Comparison of ENCODE assay signal across 13 cellular contexts in genomic region chr11:33045551-33046255, GRCh38. TPM values are rescaled to one million over a fixed set of nuclear protein-coding genes. Genes with fewer than 3 reads are reported as not detected.
DNase-seq lines count a peak whose midpoint lies in the region; ATAC-seq, FAIRE-seq and TF ChIP-seq lines count a peak whose summit lies in the region.
"Had no signal": no experiment of that assay in that cellular context is flagged by ENCODE, and none has a peak within 500 bp of the region (broad histone marks: within the 10 kb centered on the region; RNA-seq: fewer than 3 reads in every experiment).

No MANE protein-coding gene starts in this region.

- H3K4me1 ChIP-seq in A549, result peaks cover 97% of the 10 kb centered on the region

- H3K9me3 ChIP-seq in A549, result no peaks in the 10 kb centered on the region
- H3K9me3 ChIP-seq in SK-N-MC (ENCODE audit: low read depth, low read length), result no peaks in the 10 kb centered on the region
- H3K9me3 ChIP-seq: gastroesophageal sphincter had no signal

- peaks cover 10% of the 10 kb centered on the region; the same call in 1 of the 2 replicates for H3K36me3 ChIP-seq in SK-N-MC (ENCODE audit: insufficient read depth, low read length)

- no peak for TF ChIP-seq RAD21 in A549 (conservative IDR thresholded peaks at IDR 0.05 in 1 of 2, IDR thresholded peaks at IDR 0.05 in 1 of 2)

- 64% methylated on average over 8 of the region's 8 CpGs for WGBS in A549 (ENCODE audit: missing lambda C conversion rate)

- TF ChIP-seq POLR2A in A549 (IDR thresholded peaks at IDR 0.05; ENCODE audit: low read length), result no peak

- peak overlapping the region; percentile 70 for H3K4me2 ChIP-seq in A549

- CTCF ChIA-PET in A549 (lab: Yijun Ruan, JAX), result interaction anchor here (1.4 to 8.5 kb wide), 4 partner anchors 10 to 86 kb away, joined by 4 to 76 read pairs (median 9); no protein-coding TSS in a partner anchor

- peak overlapping the region; percentile 91 to 96 for H3K27ac ChIP-seq in A549
- peak overlapping the region; percentile 93 for H3K27ac ChIP-seq in SK-N-MC
- H3K27ac ChIP-seq: gastroesophageal sphincter had no signal

- FAIRE-seq in A549 (lab: Jason Lieb, UNC), result no peak

- POLR2A ChIA-PET in A549 (lab: Yijun Ruan, JAX), result interaction anchor here (1.4 to 2.0 kb wide), 2 partner anchors 15 to 20 kb away, joined by 3 to 6 read pairs; no protein-coding TSS in a partner anchor

- H3K4me3 ChIP-seq in A549 (no peak overlapping the region), SK-N-MC (peak overlapping the region; percentile 40)
- H3K4me3 ChIP-seq: gastroesophageal sphincter, skin epidermis had no signal

- ATAC-seq in A549 (peak in 1 of 2 experiments; percentile 69; a peak in 3 of 6 replicates), GM18858 (IDR thresholded peaks at IDR 0.05; ENCODE audit: unreplicated experiment) (no peak)
- ATAC-seq: gastroesophageal sphincter; stimulated activated naive CD8-positive, alpha-beta T cell treated with anti-CD3 and anti-CD28 coated beads, Interleukin-15, amount 100 ng/mL, for 72 hours had no signal

- no peak overlapping the region for H3K9ac ChIP-seq in SK-N-MC (ENCODE audit: insufficient read length)

- DNase-seq in A549 (ENCODE audit: low read depth in 1 of 2, low spot score in 1 of 2), result peak in 1 of 2 experiments; percentile 86
- peak; percentile 30 for DNase-seq in HT-29 (ENCODE audit: low spot score)
- DNase-seq in SK-N-MC (ENCODE audit: low read depth, low spot score), result no peak
- DNase-seq in glomerular visceral epithelial cell (ENCODE audit: extremely low spot score), result peak; percentile 51
- no peak for DNase-seq in RKO (ENCODE audit: low spot score)
- no peak for DNase-seq in KG1 (lab: John Stamatoyannopoulos, UW)
- DNase-seq in activated T-cell treated with anti-CD3 and anti-CD28 coated beads for 4 hours, result no peak
- DNase-seq: activated B cell treated with CpG ODN at 0.5 μM for 24 hours; nucleus accumbens; stimulated activated naive CD8-positive, alpha-beta T cell treated with anti-CD3 and anti-CD28 coated beads, Interleukin-15, amount 100 ng/mL, for 72 hours had no signal

- no peak for TF ChIP-seq EP300 in A549 (IDR thresholded peaks at IDR 0.05)

- TF ChIP-seq CTCF in A549 (IDR thresholded peaks at IDR 0.05), result no peak

TF ChIP-seq in A549, 52 proteins besides CTCF, POLR2A, EP300 and RAD21:
- TF ChIP-seq MAFK (IDR thresholded peaks at IDR 0.05; ENCODE audit: partially characterized antibody) (no peak), RCOR1 (IDR thresholded peaks at IDR 0.05; ENCODE audit: low read depth, low read length) (no peak), HOXB5 (CRISPR knock-in tag; IDR thresholded peaks at IDR 0.05) (no peak), GATA3 (IDR thresholded peaks at IDR 0.05; ENCODE audit: borderline replicate concordance) (peak; percentile 29; the same call in 1 of the 2 replicates), JUNB (IDR thresholded peaks at IDR 0.05) (no peak), EHF (CRISPR knock-in tag; IDR thresholded peaks at IDR 0.05) (no peak), PHF8 (IDR thresholded peaks at IDR 0.05; ENCODE audit: borderline replicate concordance, low read depth) (no peak), FOSL2 (IDR thresholded peaks at IDR 0.05) (no peak), FOSL2 (CRISPR knock-in tag; IDR thresholded peaks at IDR 0.05) (no peak)

RNA-seq across cellular contexts. Expression of gene TCP11L1, which starts 6.3 kb away (rescaled TPM):
- polyA plus RNA-seq in A549 (2011; rRNA removed), result 42.1 and 43.0 TPM in 2 replicates
- 12.8 and 14.8 TPM in 2 replicates for polyA plus RNA-seq in A549 (2012; cell fraction: cytosol; rRNA removed)
- polyA plus RNA-seq in A549 (2012; cell fraction: nucleus; rRNA removed), result 15.1 and 19.2 TPM in 2 replicates
- polyA plus RNA-seq in A549 (2017; fragmentation: RNase III; extraction: RNeasy Plus Mini Kit Qiagen cat#74134 plus additional on column Dnase treatment), result 23.7 to 30.3 TPM (median 27.7 TPM) in 3 replicates
- 105 and 118 TPM in 2 replicates for polyA minus RNA-seq in A549 (2011; rRNA and poly(A)+ RNA removed)
- 5.2 and 6.6 TPM in 2 replicates for total RNA-seq in HT-29 (2014; rRNA removed; shearing (Covaris generic))

RNA-seq across cellular contexts. Expression of gene DEPDC7, which starts 30.0 kb away (rescaled TPM):
- 15.2 and 16.6 TPM in 2 replicates for polyA plus RNA-seq in A549 (2011; rRNA removed)
- polyA plus RNA-seq in A549 (2012; cell fraction: cytosol; rRNA removed), result 4.5 and 4.7 TPM in 2 replicates
- 4.2 and 4.8 TPM in 2 replicates for polyA plus RNA-seq in A549 (2012; cell fraction: nucleus; rRNA removed)
- 15.1 to 15.3 TPM (median 15.2 TPM) in 3 replicates for polyA plus RNA-seq in A549 (2017; fragmentation: RNase III; extraction: RNeasy Plus Mini Kit Qiagen cat#74134 plus additional on column Dnase treatment)
- polyA minus RNA-seq in A549 (2011; rRNA and poly(A)+ RNA removed), result 3.1 and 3.5 TPM in 2 replicates
- total RNA-seq in HT-29 (2014; rRNA removed; shearing (Covaris generic)), result 3.3 and 4.8 TPM in 2 replicates
- total RNA-seq: activated B cell treated with CpG ODN at 0.5 μM for 24 hours had no signal

Comparison
In these comparisons a context has a peak if more than half of its experiments do, and no peak if none do; other contexts are left out.
1. DNase-seq: peak in HT-29 (single experiment) and glomerular visceral epithelial cell (single experiment); none in SK-N-MC (single experiment), RKO (single experiment), KG1 (single experiment) and activated T-cell treated with anti-CD3 and anti-CD28 coated beads for 4 hours (single experiment).